ENCODE assay signal across 1 cellular context in the genomic region with DNA sequence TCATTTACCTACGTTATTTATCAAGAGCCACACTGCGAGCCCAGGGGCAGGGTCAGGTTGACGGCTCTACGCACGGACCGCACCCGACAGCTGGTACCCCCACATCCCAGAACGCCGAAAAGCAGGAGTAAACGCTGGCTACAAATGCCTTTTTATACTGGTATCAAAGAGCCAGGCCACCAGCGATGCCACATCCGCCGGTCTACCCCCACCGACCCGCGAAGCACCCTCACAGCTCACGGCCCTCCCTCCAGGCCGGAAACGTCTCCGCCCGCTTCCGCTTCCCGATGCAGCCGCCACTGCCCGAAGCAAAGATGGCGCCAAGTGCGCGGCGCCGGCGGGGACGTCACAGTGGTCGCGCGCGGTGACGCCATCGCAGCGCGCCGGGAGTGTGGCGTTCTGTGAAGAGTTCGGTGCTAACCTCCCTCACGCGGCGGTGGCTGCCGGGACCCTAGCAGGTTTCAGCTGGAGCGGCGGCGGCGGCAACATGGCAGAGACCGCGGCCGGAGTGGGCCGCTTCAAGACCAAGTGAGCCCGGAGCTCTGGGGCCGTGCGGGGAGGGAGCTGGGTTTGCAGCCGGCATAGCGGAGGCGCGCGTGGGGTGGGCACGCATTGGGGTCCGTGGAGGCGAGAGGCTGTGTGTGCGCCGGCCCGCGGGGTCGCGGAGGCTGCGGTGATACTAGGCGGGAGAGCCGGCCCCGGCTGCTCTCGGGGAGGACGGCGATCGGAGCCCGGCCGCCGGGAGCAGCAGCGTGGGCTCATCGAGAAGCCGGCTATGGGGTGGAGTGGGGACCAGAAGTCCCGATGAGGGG.
TF ChIP-seq lines count a peak whose summit lies in the region.

A gene (plus strand): TSS at position 376 of the 812 bp plus-strand sequence. CDS start 112 bp downstream, at position 488.

TF ChIP-seq in K562, 482 proteins besides CTCF, POLR2A, EP300 and RAD21 (continued from another document and continues in another):
- TF ChIP-seq, protein P1, sequence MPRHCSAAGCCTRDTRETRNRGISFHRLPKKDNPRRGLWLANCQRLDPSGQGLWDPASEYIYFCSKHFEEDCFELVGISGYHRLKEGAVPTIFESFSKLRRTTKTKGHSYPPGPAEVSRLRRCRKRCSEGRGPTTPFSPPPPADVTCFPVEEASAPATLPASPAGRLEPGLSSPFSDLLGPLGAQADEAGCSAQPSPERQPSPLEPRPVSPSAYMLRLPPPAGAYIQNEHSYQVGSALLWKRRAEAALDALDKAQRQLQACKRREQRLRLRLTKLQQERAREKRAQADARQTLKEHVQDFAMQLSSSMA (CRISPR knock-in tag; IDR thresholded peaks at IDR 0.05) = peak; percentile 8; the same call in 1 of the 2 replicates
- peak; percentile 97 for TF ChIP-seq MYC (IDR thresholded peaks at IDR 0.05; ENCODE audit: low read depth, low read length)
- 0 out of 2 replicates have a peak, but pooled peaks have one; percentile 48 for TF ChIP-seq MYC (CRISPR knock-in tag; IDR thresholded peaks at IDR 0.05; ENCODE audit: borderline replicate concordance, low read depth)
- no peak for TF ChIP-seq PPARD (CRISPR knock-in tag; IDR thresholded peaks at IDR 0.05)
- peak; percentile 99 for TF ChIP-seq PHF20 (IDR thresholded peaks at IDR 0.05; ENCODE audit: partially characterized antibody)
- TF ChIP-seq, protein P2, sequence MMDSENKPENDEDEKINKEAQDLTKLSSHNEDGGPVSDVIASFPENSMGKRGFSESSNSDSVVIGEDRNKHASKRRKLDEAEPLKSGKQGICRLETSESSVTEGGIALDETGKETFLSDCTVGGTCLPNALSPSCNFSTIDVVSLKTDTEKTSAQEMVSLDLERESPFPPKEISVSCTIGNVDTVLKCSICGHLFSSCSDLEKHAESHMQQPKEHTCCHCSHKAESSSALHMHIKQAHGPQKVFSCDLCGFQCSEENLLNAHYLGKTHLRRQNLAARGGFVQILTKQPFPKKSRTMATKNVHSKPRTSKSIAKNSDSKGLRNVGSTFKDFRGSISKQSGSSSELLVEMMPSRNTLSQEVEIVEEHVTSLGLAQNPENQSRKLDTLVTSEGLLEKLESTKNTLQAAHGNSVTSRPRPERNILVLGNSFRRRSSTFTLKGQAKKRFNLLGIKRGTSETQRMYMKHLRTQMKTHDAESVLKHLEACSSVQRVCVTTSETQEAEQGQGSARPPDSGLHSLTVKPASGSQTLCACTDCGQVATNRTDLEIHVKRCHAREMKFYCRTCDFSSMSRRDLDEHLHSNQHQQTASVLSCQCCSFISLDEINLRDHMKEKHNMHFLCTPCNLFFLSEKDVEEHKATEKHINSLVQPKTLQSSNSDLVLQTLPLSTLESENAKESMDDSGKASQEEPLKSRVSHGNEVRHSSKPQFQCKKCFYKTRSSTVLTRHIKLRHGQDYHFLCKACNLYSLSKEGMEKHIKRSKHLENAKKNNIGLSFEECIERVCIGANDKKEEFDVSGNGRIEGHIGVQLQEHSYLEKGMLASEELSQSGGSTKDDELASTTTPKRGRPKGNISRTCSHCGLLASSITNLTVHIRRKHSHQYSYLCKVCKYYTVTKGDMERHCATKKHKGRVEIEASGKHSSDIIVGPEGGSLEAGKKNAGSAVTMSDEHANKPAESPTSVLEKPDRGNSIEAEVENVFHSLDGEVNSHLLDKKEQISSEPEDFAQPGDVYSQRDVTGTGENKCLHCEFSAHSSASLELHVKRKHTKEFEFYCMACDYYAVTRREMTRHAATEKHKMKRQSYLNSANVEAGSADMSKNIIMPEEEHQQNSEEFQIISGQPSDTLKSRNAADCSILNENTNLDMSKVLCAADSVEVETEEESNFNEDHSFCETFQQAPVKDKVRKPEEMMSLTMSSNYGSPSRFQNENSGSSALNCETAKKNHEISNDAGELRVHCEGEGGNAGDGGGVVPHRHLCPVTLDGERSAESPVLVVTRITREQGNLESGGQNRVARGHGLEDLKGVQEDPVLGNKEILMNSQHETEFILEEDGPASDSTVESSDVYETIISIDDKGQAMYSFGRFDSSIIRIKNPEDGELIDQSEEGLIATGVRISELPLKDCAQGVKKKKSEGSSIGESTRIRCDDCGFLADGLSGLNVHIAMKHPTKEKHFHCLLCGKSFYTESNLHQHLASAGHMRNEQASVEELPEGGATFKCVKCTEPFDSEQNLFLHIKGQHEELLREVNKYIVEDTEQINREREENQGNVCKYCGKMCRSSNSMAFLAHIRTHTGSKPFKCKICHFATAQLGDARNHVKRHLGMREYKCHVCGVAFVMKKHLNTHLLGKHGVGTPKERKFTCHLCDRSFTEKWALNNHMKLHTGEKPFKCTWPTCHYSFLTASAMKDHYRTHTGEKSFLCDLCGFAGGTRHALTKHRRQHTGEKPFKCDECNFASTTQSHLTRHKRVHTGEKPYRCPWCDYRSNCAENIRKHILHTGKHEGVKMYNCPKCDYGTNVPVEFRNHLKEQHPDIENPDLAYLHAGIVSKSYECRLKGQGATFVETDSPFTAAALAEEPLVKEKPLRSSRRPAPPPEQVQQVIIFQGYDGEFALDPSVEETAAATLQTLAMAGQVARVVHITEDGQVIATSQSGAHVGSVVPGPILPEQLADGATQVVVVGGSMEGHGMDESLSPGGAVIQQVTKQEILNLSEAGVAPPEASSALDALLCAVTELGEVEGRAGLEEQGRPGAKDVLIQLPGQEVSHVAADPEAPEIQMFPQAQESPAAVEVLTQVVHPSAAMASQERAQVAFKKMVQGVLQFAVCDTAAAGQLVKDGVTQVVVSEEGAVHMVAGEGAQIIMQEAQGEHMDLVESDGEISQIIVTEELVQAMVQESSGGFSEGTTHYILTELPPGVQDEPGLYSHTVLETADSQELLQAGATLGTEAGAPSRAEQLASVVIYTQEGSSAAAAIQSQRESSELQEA (IDR thresholded peaks at IDR 0.05; ENCODE audit: low read depth) = no peak
- TF ChIP-seq, protein P3, sequence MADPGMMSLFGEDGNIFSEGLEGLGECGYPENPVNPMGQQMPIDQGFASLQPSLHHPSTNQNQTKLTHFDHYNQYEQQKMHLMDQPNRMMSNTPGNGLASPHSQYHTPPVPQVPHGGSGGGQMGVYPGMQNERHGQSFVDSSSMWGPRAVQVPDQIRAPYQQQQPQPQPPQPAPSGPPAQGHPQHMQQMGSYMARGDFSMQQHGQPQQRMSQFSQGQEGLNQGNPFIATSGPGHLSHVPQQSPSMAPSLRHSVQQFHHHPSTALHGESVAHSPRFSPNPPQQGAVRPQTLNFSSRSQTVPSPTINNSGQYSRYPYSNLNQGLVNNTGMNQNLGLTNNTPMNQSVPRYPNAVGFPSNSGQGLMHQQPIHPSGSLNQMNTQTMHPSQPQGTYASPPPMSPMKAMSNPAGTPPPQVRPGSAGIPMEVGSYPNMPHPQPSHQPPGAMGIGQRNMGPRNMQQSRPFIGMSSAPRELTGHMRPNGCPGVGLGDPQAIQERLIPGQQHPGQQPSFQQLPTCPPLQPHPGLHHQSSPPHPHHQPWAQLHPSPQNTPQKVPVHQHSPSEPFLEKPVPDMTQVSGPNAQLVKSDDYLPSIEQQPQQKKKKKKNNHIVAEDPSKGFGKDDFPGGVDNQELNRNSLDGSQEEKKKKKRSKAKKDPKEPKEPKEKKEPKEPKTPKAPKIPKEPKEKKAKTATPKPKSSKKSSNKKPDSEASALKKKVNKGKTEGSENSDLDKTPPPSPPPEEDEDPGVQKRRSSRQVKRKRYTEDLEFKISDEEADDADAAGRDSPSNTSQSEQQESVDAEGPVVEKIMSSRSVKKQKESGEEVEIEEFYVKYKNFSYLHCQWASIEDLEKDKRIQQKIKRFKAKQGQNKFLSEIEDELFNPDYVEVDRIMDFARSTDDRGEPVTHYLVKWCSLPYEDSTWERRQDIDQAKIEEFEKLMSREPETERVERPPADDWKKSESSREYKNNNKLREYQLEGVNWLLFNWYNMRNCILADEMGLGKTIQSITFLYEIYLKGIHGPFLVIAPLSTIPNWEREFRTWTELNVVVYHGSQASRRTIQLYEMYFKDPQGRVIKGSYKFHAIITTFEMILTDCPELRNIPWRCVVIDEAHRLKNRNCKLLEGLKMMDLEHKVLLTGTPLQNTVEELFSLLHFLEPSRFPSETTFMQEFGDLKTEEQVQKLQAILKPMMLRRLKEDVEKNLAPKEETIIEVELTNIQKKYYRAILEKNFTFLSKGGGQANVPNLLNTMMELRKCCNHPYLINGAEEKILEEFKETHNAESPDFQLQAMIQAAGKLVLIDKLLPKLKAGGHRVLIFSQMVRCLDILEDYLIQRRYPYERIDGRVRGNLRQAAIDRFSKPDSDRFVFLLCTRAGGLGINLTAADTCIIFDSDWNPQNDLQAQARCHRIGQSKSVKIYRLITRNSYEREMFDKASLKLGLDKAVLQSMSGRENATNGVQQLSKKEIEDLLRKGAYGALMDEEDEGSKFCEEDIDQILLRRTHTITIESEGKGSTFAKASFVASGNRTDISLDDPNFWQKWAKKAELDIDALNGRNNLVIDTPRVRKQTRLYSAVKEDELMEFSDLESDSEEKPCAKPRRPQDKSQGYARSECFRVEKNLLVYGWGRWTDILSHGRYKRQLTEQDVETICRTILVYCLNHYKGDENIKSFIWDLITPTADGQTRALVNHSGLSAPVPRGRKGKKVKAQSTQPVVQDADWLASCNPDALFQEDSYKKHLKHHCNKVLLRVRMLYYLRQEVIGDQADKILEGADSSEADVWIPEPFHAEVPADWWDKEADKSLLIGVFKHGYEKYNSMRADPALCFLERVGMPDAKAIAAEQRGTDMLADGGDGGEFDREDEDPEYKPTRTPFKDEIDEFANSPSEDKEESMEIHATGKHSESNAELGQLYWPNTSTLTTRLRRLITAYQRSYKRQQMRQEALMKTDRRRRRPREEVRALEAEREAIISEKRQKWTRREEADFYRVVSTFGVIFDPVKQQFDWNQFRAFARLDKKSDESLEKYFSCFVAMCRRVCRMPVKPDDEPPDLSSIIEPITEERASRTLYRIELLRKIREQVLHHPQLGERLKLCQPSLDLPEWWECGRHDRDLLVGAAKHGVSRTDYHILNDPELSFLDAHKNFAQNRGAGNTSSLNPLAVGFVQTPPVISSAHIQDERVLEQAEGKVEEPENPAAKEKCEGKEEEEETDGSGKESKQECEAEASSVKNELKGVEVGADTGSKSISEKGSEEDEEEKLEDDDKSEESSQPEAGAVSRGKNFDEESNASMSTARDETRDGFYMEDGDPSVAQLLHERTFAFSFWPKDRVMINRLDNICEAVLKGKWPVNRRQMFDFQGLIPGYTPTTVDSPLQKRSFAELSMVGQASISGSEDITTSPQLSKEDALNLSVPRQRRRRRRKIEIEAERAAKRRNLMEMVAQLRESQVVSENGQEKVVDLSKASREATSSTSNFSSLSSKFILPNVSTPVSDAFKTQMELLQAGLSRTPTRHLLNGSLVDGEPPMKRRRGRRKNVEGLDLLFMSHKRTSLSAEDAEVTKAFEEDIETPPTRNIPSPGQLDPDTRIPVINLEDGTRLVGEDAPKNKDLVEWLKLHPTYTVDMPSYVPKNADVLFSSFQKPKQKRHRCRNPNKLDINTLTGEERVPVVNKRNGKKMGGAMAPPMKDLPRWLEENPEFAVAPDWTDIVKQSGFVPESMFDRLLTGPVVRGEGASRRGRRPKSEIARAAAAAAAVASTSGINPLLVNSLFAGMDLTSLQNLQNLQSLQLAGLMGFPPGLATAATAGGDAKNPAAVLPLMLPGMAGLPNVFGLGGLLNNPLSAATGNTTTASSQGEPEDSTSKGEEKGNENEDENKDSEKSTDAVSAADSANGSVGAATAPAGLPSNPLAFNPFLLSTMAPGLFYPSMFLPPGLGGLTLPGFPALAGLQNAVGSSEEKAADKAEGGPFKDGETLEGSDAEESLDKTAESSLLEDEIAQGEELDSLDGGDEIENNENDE (IDR thresholded peaks at IDR 0.05; ENCODE audit: low read depth, low read length) = no peak
- no peak for TF ChIP-seq PTRF (tag; IDR thresholded peaks at IDR 0.05)
- TF ChIP-seq ZKSCAN8 (CRISPR knock-in tag; IDR thresholded peaks at IDR 0.05) = peak; percentile 89
- TF ChIP-seq, protein P4, sequence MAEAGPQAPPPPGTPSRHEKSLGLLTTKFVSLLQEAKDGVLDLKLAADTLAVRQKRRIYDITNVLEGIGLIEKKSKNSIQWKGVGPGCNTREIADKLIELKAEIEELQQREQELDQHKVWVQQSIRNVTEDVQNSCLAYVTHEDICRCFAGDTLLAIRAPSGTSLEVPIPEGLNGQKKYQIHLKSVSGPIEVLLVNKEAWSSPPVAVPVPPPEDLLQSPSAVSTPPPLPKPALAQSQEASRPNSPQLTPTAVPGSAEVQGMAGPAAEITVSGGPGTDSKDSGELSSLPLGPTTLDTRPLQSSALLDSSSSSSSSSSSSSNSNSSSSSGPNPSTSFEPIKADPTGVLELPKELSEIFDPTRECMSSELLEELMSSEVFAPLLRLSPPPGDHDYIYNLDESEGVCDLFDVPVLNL (CRISPR knock-in tag; IDR thresholded peaks at IDR 0.05; ENCODE audit: low read depth) = peak; percentile 84; the same call in 1 of the 2 replicates
- TF ChIP-seq MYNN (IDR thresholded peaks at IDR 0.05) = peak; percentile 71; the same call in 1 of the 2 replicates
- TF ChIP-seq MYNN (CRISPR knock-in tag; IDR thresholded peaks at IDR 0.05) = no peak
- no peak for TF ChIP-seq ZNF3 (CRISPR knock-in tag; IDR thresholded peaks at IDR 0.05)
- TF ChIP-seq, protein P5, sequence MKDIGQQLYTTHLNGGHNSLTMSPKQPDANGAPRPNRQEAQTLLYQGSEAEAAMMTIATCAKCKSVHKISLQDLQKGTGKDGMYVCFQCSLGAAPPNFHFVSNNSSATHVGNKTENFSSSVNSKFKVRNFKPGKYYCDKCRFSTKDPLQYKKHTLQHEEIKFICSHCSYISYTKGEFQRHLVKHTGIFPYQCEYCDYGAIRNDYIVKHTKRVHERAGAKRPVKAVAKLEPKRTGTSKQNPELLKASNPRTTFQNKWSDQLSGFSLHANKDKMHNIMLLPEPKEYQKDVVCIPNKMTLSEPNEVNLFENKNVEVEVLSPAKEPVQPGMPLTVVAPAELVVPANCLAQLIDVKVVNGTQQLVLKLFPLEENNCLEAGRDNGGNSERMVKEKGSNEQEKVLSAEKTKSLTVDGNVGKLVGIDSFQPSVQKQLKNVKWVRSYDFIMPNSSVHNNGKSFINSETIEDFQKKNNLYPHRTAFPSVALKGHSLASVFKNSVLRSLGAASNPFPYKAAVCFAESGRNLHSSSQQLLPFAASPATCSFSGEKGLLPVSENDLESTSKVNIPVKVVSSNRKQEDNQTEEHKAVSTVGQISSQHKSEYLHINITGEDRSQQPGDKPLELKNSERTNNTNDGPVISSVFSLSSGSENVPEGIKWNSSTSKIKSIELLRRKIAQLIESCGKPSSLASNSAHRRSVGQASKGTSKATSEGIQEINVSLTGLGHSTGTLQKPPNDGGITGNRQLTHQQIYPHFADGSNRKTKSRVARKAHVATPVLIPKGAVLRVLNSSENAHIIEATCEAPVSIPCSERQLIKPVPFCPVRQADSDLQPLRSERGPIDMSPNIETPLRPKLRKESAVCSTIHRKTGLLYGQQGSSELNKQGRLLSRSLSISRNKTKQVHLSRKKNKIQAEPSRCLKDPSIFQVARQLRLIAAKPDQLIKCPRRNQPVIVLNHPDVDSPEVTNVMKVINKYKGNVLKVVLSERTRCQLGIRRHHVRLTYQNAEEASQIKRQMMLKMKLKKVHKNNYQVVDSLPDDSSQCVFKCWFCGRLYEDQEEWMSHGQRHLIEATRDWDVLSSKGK (CRISPR knock-in tag; IDR thresholded peaks at IDR 0.05) = no peak
- no peak for TF ChIP-seq SP2 (IDR thresholded peaks at IDR 0.05; ENCODE audit: extremely low read depth, low read depth, low read length, poor library complexity, severe bottlenecking)
- TF ChIP-seq, protein P6, sequence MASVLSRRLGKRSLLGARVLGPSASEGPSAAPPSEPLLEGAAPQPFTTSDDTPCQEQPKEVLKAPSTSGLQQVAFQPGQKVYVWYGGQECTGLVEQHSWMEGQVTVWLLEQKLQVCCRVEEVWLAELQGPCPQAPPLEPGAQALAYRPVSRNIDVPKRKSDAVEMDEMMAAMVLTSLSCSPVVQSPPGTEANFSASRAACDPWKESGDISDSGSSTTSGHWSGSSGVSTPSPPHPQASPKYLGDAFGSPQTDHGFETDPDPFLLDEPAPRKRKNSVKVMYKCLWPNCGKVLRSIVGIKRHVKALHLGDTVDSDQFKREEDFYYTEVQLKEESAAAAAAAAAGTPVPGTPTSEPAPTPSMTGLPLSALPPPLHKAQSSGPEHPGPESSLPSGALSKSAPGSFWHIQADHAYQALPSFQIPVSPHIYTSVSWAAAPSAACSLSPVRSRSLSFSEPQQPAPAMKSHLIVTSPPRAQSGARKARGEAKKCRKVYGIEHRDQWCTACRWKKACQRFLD (CRISPR knock-in tag; IDR thresholded peaks at IDR 0.05) = peak; percentile 72; the same call in 1 of the 2 replicates
- 0 out of 2 replicates have a peak, but pooled peaks have one; percentile 61 for TF ChIP-seq RBM14 (IDR thresholded peaks at IDR 0.05; ENCODE audit: borderline replicate concordance, insufficient read depth, low read depth, low read length)
- TF ChIP-seq NFATC3 (IDR thresholded peaks at IDR 0.05) = no peak
